ENCODE assay signal across 1 cellular context in the genomic region with DNA sequence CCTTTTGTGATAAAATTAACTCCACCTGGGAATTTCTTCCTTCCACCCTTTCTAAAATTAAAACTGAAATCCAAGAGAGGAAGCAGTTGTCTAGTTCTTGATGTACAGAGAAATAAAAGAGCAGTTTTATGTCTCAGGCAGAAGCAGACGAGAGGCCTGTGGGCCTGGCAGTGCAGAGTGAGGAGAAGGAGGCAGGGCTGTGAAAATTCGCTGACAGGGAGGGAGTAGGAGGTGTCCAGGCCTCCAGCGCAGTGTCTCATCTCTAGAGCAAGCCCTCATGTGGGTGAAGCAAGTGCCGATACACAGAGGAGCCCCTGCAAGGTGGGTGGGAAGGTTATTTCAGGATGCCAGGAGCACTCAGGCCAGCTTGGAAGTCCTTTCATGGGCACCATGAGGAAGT.
TF ChIP-seq lines count a peak whose summit lies in the region.

No MANE protein-coding gene starts in this region.

TF ChIP-seq in GM12878, 131 proteins besides CTCF, POLR2A, EP300 and RAD21 (continued from another document):
- TF ChIP-seq, protein P1, sequence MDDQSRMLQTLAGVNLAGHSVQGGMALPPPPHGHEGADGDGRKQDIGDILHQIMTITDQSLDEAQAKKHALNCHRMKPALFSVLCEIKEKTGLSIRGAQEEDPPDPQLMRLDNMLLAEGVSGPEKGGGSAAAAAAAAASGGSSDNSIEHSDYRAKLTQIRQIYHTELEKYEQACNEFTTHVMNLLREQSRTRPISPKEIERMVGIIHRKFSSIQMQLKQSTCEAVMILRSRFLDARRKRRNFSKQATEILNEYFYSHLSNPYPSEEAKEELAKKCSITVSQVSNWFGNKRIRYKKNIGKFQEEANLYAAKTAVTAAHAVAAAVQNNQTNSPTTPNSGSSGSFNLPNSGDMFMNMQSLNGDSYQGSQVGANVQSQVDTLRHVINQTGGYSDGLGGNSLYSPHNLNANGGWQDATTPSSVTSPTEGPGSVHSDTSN (IDR thresholded peaks at IDR 0.05; ENCODE audit: insufficient replicate concordance, low read depth, low read length): no peak
- TF ChIP-seq BCL11A (IDR thresholded peaks at IDR 0.05; ENCODE audit: low read depth, low read length) (no peak), CREM (IDR thresholded peaks at IDR 0.05; ENCODE audit: low read depth) (no peak), SRF (IDR thresholded peaks at IDR 0.05; ENCODE audit: low read depth in 2 of 2, low read length in 2 of 2) (no peak), NR2F1 (conservative IDR thresholded peaks at IDR 0.05) (no peak), IKZF2 (IDR thresholded peaks at IDR 0.05) (no peak), YY1 (IDR thresholded peaks at IDR 0.05; ENCODE audit: low read depth, low read length) (no peak), ZNF274 (IDR thresholded peaks at IDR 0.05; ENCODE audit: insufficient read depth, insufficient read length) (no peak), BMI1 (IDR thresholded peaks at IDR 0.05; ENCODE audit: borderline replicate concordance) (no peak), KAT2A (conservative IDR thresholded peaks at IDR 0.05; ENCODE audit: control insufficient read depth, low read depth, low read length) (no peak), EED (IDR thresholded peaks at IDR 0.05; ENCODE audit: low read depth) (no peak), RUNX3 (IDR thresholded peaks at IDR 0.05; ENCODE audit: low read length) (no peak), MXI1 (IDR thresholded peaks at IDR 0.05; ENCODE audit: low read depth, low read length) (no peak), KLF5 (IDR thresholded peaks at IDR 0.05; ENCODE audit: partially characterized antibody) (no peak)
- TF ChIP-seq, protein P2, sequence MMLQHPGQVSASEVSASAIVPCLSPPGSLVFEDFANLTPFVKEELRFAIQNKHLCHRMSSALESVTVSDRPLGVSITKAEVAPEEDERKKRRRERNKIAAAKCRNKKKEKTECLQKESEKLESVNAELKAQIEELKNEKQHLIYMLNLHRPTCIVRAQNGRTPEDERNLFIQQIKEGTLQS (IDR thresholded peaks at IDR 0.05; ENCODE audit: borderline replicate concordance, extremely low read depth, low read depth, low read length): no peak
- TF ChIP-seq, protein P3, sequence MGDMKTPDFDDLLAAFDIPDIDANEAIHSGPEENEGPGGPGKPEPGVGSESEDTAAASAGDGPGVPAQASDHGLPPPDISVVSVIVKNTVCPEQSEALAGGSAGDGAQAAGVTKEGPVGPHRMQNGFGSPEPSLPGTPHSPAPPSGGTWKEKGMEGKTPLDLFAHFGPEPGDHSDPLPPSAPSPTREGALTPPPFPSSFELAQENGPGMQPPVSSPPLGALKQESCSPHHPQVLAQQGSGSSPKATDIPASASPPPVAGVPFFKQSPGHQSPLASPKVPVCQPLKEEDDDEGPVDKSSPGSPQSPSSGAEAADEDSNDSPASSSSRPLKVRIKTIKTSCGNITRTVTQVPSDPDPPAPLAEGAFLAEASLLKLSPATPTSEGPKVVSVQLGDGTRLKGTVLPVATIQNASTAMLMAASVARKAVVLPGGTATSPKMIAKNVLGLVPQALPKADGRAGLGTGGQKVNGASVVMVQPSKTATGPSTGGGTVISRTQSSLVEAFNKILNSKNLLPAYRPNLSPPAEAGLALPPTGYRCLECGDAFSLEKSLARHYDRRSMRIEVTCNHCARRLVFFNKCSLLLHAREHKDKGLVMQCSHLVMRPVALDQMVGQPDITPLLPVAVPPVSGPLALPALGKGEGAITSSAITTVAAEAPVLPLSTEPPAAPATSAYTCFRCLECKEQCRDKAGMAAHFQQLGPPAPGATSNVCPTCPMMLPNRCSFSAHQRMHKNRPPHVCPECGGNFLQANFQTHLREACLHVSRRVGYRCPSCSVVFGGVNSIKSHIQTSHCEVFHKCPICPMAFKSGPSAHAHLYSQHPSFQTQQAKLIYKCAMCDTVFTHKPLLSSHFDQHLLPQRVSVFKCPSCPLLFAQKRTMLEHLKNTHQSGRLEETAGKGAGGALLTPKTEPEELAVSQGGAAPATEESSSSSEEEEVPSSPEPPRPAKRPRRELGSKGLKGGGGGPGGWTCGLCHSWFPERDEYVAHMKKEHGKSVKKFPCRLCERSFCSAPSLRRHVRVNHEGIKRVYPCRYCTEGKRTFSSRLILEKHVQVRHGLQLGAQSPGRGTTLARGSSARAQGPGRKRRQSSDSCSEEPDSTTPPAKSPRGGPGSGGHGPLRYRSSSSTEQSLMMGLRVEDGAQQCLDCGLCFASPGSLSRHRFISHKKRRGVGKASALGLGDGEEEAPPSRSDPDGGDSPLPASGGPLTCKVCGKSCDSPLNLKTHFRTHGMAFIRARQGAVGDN (IDR thresholded peaks at IDR 0.05): no peak
- TF ChIP-seq, protein P4, sequence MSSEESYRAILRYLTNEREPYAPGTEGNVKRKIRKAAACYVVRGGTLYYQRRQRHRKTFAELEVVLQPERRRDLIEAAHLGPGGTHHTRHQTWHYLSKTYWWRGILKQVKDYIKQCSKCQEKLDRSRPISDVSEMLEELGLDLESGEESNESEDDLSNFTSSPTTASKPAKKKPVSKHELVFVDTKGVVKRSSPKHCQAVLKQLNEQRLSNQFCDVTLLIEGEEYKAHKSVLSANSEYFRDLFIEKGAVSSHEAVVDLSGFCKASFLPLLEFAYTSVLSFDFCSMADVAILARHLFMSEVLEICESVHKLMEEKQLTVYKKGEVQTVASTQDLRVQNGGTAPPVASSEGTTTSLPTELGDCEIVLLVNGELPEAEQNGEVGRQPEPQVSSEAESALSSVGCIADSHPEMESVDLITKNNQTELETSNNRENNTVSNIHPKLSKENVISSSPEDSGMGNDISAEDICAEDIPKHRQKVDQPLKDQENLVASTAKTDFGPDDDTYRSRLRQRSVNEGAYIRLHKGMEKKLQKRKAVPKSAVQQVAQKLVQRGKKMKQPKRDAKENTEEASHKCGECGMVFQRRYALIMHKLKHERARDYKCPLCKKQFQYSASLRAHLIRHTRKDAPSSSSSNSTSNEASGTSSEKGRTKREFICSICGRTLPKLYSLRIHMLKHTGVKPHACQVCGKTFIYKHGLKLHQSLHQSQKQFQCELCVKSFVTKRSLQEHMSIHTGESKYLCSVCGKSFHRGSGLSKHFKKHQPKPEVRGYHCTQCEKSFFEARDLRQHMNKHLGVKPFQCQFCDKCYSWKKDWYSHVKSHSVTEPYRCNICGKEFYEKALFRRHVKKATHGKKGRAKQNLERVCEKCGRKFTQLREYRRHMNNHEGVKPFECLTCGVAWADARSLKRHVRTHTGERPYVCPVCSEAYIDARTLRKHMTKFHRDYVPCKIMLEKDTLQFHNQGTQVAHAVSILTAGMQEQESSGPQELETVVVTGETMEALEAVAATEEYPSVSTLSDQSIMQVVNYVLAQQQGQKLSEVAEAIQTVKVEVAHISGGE (CRISPR knock-in tag; IDR thresholded peaks at IDR 0.05): no peak
- TF ChIP-seq, protein P5, sequence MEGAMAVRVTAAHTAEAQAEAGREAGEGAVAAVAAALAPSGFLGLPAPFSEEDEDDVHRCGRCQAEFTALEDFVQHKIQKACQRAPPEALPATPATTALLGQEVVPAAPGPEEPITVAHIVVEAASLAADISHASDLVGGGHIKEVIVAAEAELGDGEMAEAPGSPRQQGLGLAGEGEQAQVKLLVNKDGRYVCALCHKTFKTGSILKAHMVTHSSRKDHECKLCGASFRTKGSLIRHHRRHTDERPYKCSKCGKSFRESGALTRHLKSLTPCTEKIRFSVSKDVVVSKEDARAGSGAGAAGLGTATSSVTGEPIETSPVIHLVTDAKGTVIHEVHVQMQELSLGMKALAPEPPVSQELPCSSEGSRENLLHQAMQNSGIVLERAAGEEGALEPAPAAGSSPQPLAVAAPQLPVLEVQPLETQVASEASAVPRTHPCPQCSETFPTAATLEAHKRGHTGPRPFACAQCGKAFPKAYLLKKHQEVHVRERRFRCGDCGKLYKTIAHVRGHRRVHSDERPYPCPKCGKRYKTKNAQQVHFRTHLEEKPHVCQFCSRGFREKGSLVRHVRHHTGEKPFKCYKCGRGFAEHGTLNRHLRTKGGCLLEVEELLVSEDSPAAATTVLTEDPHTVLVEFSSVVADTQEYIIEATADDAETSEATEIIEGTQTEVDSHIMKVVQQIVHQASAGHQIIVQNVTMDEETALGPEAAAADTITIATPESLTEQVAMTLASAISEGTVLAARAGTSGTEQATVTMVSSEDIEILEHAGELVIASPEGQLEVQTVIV (IDR thresholded peaks at IDR 0.05; ENCODE audit: borderline replicate concordance, partially characterized antibody): no peak
- TF ChIP-seq, protein P6, sequence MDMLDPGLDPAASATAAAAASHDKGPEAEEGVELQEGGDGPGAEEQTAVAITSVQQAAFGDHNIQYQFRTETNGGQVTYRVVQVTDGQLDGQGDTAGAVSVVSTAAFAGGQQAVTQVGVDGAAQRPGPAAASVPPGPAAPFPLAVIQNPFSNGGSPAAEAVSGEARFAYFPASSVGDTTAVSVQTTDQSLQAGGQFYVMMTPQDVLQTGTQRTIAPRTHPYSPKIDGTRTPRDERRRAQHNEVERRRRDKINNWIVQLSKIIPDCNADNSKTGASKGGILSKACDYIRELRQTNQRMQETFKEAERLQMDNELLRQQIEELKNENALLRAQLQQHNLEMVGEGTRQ (IDR thresholded peaks at IDR 0.05; ENCODE audit: borderline replicate concordance, low read depth, low read length): no peak
TF ChIP-seq in GM12878: peak in this region for 0.
